Comparison of ENCODE assay signal across 10 cellular contexts in genomic region chr19:53795019-53795418, GRCh38. TPM values are rescaled to one million over a fixed set of nuclear protein-coding genes. Genes with fewer than 3 reads are reported as not detected.
"Had no signal": no experiment of that assay in that cellular context is flagged by ENCODE, and none has a peak within 500 bp of the region (broad histone marks: within the 10 kb centered on the region; RNA-seq: fewer than 3 reads in every experiment).

No MANE protein-coding gene starts in this region.

- H3K27ac Mint-ChIP-seq: IgD-negative memory B cell had no signal

- H3K4me3 ChIP-seq: K562 had no signal

- H3K4me3 Mint-ChIP-seq: IgD-negative memory B cell had no signal

- H3K27me3 Mint-ChIP-seq: IgD-negative memory B cell had no signal

- FAIRE-seq: HTR-8/SVneo, K562 had no signal

- DNase-seq: IMR-90, KBM-7, KG1 had no signal

- H3K36me3 Mint-ChIP-seq: IgD-negative memory B cell had no signal

- H3K27ac ChIP-seq: HL-60, KMS-11 had no signal

- ATAC-seq: K562 had no signal

- H3K4me2 ChIP-seq: KMS-11 had no signal

- H3K9ac ChIP-seq: KMS-11 had no signal

RNA-seq across cellular contexts. Expression of gene NLRP12, which starts 29.1 kb away (rescaled TPM):
- total RNA-seq: HT-29, HT1080, IMR-90, K562 had no signal
- polyA plus RNA-seq: IMR-90, K562 had no signal
